In the genomic region with DNA sequence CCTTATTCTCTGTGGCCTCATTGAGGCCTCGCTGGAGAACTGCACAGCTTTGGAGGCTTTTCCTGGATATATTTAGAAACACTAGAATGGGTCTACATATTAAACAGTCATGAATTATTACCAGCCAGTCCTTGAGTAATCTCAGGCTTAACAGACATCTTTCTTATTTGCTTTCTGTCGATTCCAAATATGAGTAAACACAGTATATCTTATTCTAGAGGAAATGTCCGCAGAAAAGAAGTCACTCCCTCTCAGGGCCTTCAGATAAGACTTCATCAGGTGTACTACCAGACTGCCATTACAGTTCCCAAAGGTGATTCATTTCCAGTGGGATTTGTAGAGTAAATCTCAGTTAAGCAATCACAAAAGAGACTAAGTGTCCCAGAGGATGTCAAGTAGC, we compare ENCODE assay signal across 18 cellular contexts.
A peak's percentile ranks its signal among the peaks of the same experiment; 100 is the strongest.
DNase-seq lines count a peak whose midpoint lies in the region; ATAC-seq and TF ChIP-seq lines count a peak whose summit lies in the region.
"Had no signal": no experiment of that assay in that cellular context is flagged by ENCODE, and none has a peak within 500 bp of the region (broad histone marks: within the 10 kb centered on the region; RNA-seq: fewer than 3 reads in every experiment).

No MANE protein-coding gene starts in this region.

- H3K36me3 ChIP-seq in left lung, result no peaks in the 10 kb centered on the region

- TF ChIP-seq CTCF in epithelial cell of esophagus (IDR thresholded peaks at IDR 0.05; ENCODE audit: insufficient read depth, low read depth, low read length, missing control alignments) (no peak), left lung (IDR thresholded peaks at IDR 0.05) (no peak)

- no peaks in the 10 kb centered on the region for H3K4me1 ChIP-seq in left lung
- H3K4me1 ChIP-seq: Caco-2 had no signal

- H3K27ac ChIP-seq in left lung, result no peak overlapping the region
- H3K27ac ChIP-seq: C4-2B had no signal

- no peaks in the 10 kb centered on the region for H3K27me3 ChIP-seq in left lung

- ATAC-seq in left lung, result peak; percentile 47
- no peak for ATAC-seq in HG03139 (IDR thresholded peaks at IDR 0.05; ENCODE audit: unreplicated experiment)
- ATAC-seq: CD8-positive, alpha-beta T cell; GM23338; HCT116 had no signal

- no peaks in the 10 kb centered on the region for H3K9me3 ChIP-seq in left lung
- H3K9me3 ChIP-seq: Caco-2 had no signal

- no peak overlapping the region for H3K4me3 ChIP-seq in epithelial cell of esophagus (ENCODE audit: low read length)
- no peak overlapping the region for H3K4me3 ChIP-seq in left lung
- H3K4me3 ChIP-seq: GM23338 had no signal

- peak; percentile 2 for DNase-seq in NCI-H69 (lab: John Stamatoyannopoulos, UW)
- peak; percentile 27 for DNase-seq in amniotic epithelial cell (ENCODE audit: low read depth)
- DNase-seq in epithelial cell of esophagus (ENCODE audit: low read depth), result peak; percentile 15
- no peak for DNase-seq in left lung
- no peak for DNase-seq in C1 segment of cervical spinal cord (lab: John Stamatoyannopoulos, UW)
- DNase-seq in iPS-NIHi7 (ENCODE audit: extremely low spot score), result no peak
- no peak for DNase-seq in ureter (ENCODE audit: low spot score)
- DNase-seq: 8988T; Caco-2; CD4-positive, CD25-positive, alpha-beta regulatory T cell; CD8-positive, alpha-beta T cell; DMS153; DND-41; H9 had no signal

- intact Hi-C loops in left lung (cut with DNase I), result no loop called here

Comparison
In these comparisons a context has a peak if more than half of its experiments do, and no peak if none do; other contexts are left out.
1. DNase-seq: peak in NCI-H69 (single experiment), amniotic epithelial cell (single experiment) and epithelial cell of esophagus (single experiment); none in left lung (0 of 2), C1 segment of cervical spinal cord (0 of 14), iPS-NIHi7 (single experiment) and ureter (single experiment).